14 cellular contexts compared by ENCODE assay signal in genomic region chr1:202627841-202628565, GRCh38.
DNase-seq lines count a peak whose midpoint lies in the region; ATAC-seq lines count a peak whose summit lies in the region.
"Had no signal": no experiment of that assay in that cellular context is flagged by ENCODE, and none has a peak within 500 bp of the region (broad histone marks: within the 10 kb centered on the region; RNA-seq: fewer than 3 reads in every experiment).

No MANE protein-coding gene starts in this region.

- POLR2A ChIA-PET in activated CD4-positive, alpha-beta T cell treated with anti-CD3 and anti-CD28 coated beads, Interleukin-2, amount 10 ng/mL, durations not matched to agents 7 days and 5 days (lab: Charles Lee): no interaction called here

- H3K9me3 Mint-ChIP-seq in activated CD4-positive, alpha-beta T cell treated with anti-CD3 and anti-CD28 coated beads, Interleukin-2, amount 10 ng/mL, durations not matched to agents 7 days and 5 days: no peaks in the 10 kb centered on the region
- H3K9me3 Mint-ChIP-seq in IgD-negative memory B cell (no peaks in the 10 kb centered on the region), naive B cell (no peaks in the 10 kb centered on the region)
- H3K9me3 Mint-ChIP-seq in stimulated activated effector memory CD8-positive, alpha-beta T cell treated with anti-CD3 and anti-CD28 coated beads, Interleukin-12 subunit alpha, Interleukin-12 subunit beta, amount 100 ng/mL, for 72 hours: no peaks in the 10 kb centered on the region
- H3K9me3 Mint-ChIP-seq: CD8-positive, alpha-beta memory T cell had no signal

- no peak for DNase-seq in activated CD4-positive, alpha-beta T cell treated with anti-CD3 and anti-CD28 coated beads, Interleukin-2, amount 10 ng/mL, durations not matched to agents 7 days and 5 days
- DNase-seq in activated CD4-positive, alpha-beta T cell treated with anti-CD3 and anti-CD28 coated beads for 48 hours: no peak
- no peak for DNase-seq in naive B cell
- DNase-seq in stimulated activated effector memory CD8-positive, alpha-beta T cell treated with anti-CD3 and anti-CD28 coated beads, Interleukin-12 subunit alpha, Interleukin-12 subunit beta, amount 100 ng/mL, for 72 hours (ENCODE audit: low spot score in 2 of 2): no peak
- no peak for DNase-seq in NCI-H1436 treated with DMSO at 0.1 percent for 48 hours (lab: John Stamatoyannopoulos, UW)
- DNase-seq in NCI-H146 (lab: John Stamatoyannopoulos, UW): no peak
- DNase-seq: CD8-positive, alpha-beta memory T cell; GOT3; Kasumi-1; MG63; NCI-H1048; NCI-H2081 treated with DMSO at 0.1 percent for 48 hours; SHP77 had no signal

- no peak for ATAC-seq in naive B cell (ENCODE audit: low read depth in 2 of 2)
- no peak for ATAC-seq in stimulated activated effector memory CD8-positive, alpha-beta T cell treated with anti-CD3 and anti-CD28 coated beads, Interleukin-12 subunit alpha, Interleukin-12 subunit beta, amount 100 ng/mL, for 72 hours

- peaks cover 28% of the 10 kb centered on the region for H3K4me1 Mint-ChIP-seq in activated CD4-positive, alpha-beta T cell treated with anti-CD3 and anti-CD28 coated beads, Interleukin-2, amount 10 ng/mL, durations not matched to agents 7 days and 5 days
- H3K4me1 Mint-ChIP-seq in IgD-negative memory B cell (peaks cover 25 to 41% (median 28%) of the 10 kb centered on the region in 3 donors), naive B cell (peaks cover 51 to 68% (median 61%) of the 10 kb centered on the region in 3 donors)
- peaks cover 52% of the 10 kb centered on the region for H3K4me1 Mint-ChIP-seq in stimulated activated effector memory CD8-positive, alpha-beta T cell treated with anti-CD3 and anti-CD28 coated beads, Interleukin-12 subunit alpha, Interleukin-12 subunit beta, amount 100 ng/mL, for 72 hours

- H3K4me3 Mint-ChIP-seq in activated CD4-positive, alpha-beta T cell treated with anti-CD3 and anti-CD28 coated beads, Interleukin-2, amount 10 ng/mL, durations not matched to agents 7 days and 5 days: no peak overlapping the region
- H3K4me3 Mint-ChIP-seq in IgD-negative memory B cell (peak overlapping the region in 3 of 4 donors; percentile 15 to 76 (median 35)), naive B cell (peak overlapping the region in 5 of 8 donors; percentile 24 to 83 (median 56))
- no peak overlapping the region for H3K4me3 Mint-ChIP-seq in stimulated activated effector memory CD8-positive, alpha-beta T cell treated with anti-CD3 and anti-CD28 coated beads, Interleukin-12 subunit alpha, Interleukin-12 subunit beta, amount 100 ng/mL, for 72 hours

- peak overlapping the region; percentile 11 for H3K27ac Mint-ChIP-seq in activated CD4-positive, alpha-beta T cell treated with anti-CD3 and anti-CD28 coated beads, Interleukin-2, amount 10 ng/mL, durations not matched to agents 7 days and 5 days
- H3K27ac Mint-ChIP-seq in IgD-negative memory B cell (peak overlapping the region in 1 of 3 donors; percentile 27), naive B cell (peak overlapping the region in 1 of 6 donors; percentile 44)
- H3K27ac Mint-ChIP-seq in stimulated activated effector memory CD8-positive, alpha-beta T cell treated with anti-CD3 and anti-CD28 coated beads, Interleukin-12 subunit alpha, Interleukin-12 subunit beta, amount 100 ng/mL, for 72 hours: peak overlapping the region; percentile 16

- CTCF ChIA-PET in activated CD4-positive, alpha-beta T cell treated with anti-CD3 and anti-CD28 coated beads, Interleukin-2, amount 10 ng/mL, durations not matched to agents 7 days and 5 days (lab: Charles Lee): no interaction called here

- no peaks in the 10 kb centered on the region for H3K36me3 Mint-ChIP-seq in activated CD4-positive, alpha-beta T cell treated with anti-CD3 and anti-CD28 coated beads, Interleukin-2, amount 10 ng/mL, durations not matched to agents 7 days and 5 days (ENCODE audit: low read depth)
- H3K36me3 Mint-ChIP-seq in IgD-negative memory B cell (peaks cover 2% of the 10 kb centered on the region), naive B cell (no peaks in the 10 kb centered on the region)
- H3K36me3 Mint-ChIP-seq in stimulated activated effector memory CD8-positive, alpha-beta T cell treated with anti-CD3 and anti-CD28 coated beads, Interleukin-12 subunit alpha, Interleukin-12 subunit beta, amount 100 ng/mL, for 72 hours: no peaks in the 10 kb centered on the region
- H3K36me3 Mint-ChIP-seq: CD8-positive, alpha-beta memory T cell had no signal

- H3K27me3 Mint-ChIP-seq in activated CD4-positive, alpha-beta T cell treated with anti-CD3 and anti-CD28 coated beads, Interleukin-2, amount 10 ng/mL, durations not matched to agents 7 days and 5 days: peaks cover 47% of the 10 kb centered on the region
- H3K27me3 Mint-ChIP-seq in IgD-negative memory B cell (peaks cover 27% of the 10 kb centered on the region), naive B cell (peaks cover 13 to 31% (median 23%) of the 10 kb centered on the region in 3 donors)

Comparison
In these comparisons a context has a peak if more than half of its experiments do, and no peak if none do; other contexts are left out.
1. H3K4me3 Mint-ChIP-seq: peak in IgD-negative memory B cell (3 of 4) and naive B cell (5 of 8); none in activated CD4-positive, alpha-beta T cell treated with anti-CD3 and anti-CD28 coated beads, Interleukin-2, amount 10 ng/mL, durations not matched to agents 7 days and 5 days (single experiment) and stimulated activated effector memory CD8-positive, alpha-beta T cell treated with anti-CD3 and anti-CD28 coated beads, Interleukin-12 subunit alpha, Interleukin-12 subunit beta, amount 100 ng/mL, for 72 hours (single experiment).